In the genomic region with DNA sequence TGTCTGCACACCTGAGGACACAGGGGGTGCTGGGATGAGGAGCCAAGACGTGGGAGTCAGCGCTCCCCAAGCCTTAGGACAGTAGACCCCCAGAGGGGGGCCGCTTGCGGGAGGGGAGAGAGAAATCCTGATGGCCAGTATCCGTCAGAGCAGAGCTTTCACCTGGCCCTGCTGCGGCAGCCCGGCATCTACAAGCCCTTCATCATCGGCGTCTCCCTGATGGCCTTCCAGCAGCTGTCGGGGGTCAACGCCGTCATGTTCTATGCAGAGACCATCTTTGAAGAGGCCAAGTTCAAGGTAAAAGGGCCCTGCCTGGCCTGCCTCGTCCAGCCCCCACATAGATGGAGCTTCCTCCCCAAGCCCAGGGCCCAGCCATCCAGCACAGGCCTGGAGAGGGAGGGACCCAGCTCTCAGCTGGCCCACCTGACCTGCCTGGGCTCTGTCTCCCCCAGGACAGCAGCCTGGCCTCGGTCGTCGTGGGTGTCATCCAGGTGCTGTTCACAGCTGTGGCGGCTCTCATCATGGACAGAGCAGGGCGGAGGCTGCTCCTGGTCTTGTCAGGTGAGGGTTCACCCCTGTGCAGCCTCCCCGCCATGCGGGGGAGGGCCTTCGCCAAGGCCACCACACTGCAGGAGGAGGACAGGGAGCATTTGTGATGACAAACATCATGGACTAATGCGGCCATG, we compare ENCODE assay signal across 17 cellular contexts. TPM values are rescaled to one million over a fixed set of nuclear protein-coding genes. Genes with fewer than 3 reads are reported as not detected.
A peak's percentile ranks its signal among the peaks of the same experiment; 100 is the strongest.
DNase-seq lines count a peak whose midpoint lies in the region; ATAC-seq and TF ChIP-seq lines count a peak whose summit lies in the region.
"Had no signal": no experiment of that assay in that cellular context is flagged by ENCODE, and none has a peak within 500 bp of the region (broad histone marks: within the 10 kb centered on the region; RNA-seq: fewer than 3 reads in every experiment).

No MANE protein-coding gene starts in this region.

- H3K27me3 ChIP-seq in IMR-90 (ENCODE audit: control insufficient read depth, insufficient read depth, low read length) (no peaks in the 10 kb centered on the region), spleen (replicated peaks in 1 of 7) (peaks cover 0 to 5% (median 0%) of the 10 kb centered on the region in 7 donors)

- peaks cover 4% of the 10 kb centered on the region for H3K36me3 Mint-ChIP-seq in chondrocyte (ENCODE audit: low read depth)
- H3K36me3 Mint-ChIP-seq: CD8-positive, alpha-beta T cell had no signal

- ATAC-seq in IMR-90 (ENCODE audit: low read depth) (no peak), GM21390 (IDR thresholded peaks at IDR 0.05; ENCODE audit: unreplicated experiment) (no peak)
- ATAC-seq: CD8-positive, alpha-beta T cell; GM12878 had no signal

- no peak overlapping the region for H4K8ac ChIP-seq in IMR-90 (ENCODE audit: low read depth in 2 of 2, low read length in 2 of 2)

- no peak overlapping the region for H2BK5ac ChIP-seq in IMR-90 (ENCODE audit: low read depth, low read length, poor library complexity, severe bottlenecking)

- intact Hi-C loops in IMR-90 (cut with micrococcal nuclease) (no loop called here), spleen (cut with DNase I; ENCODE audit: low total_unique reads) (no loop called here)

- H3K4me1 Mint-ChIP-seq in chondrocyte (ENCODE audit: low read depth) = no peaks in the 10 kb centered on the region
- H3K4me1 Mint-ChIP-seq: B cell, H9 had no signal

- H3K14ac ChIP-seq in IMR-90 (replicated peaks; ENCODE audit: low read depth, low read length) = no peak overlapping the region

- no peak overlapping the region for H3K4me3 Mint-ChIP-seq in chondrocyte (ENCODE audit: unreplicated experiment)
- H3K4me3 Mint-ChIP-seq: B cell; CD8-positive, alpha-beta T cell; H9 had no signal

- POLR2A ChIA-PET in IMR-90 (lab: Charles Lee; ENCODE audit: unreplicated experiment) = no interaction called here

- no peaks in the 10 kb centered on the region for H3K9me3 Mint-ChIP-seq in chondrocyte (ENCODE audit: low read depth)
- H3K9me3 Mint-ChIP-seq: CD8-positive, alpha-beta T cell; H9 had no signal

- no peak overlapping the region for H3K27ac Mint-ChIP-seq in chondrocyte (ENCODE audit: unreplicated experiment)
- H3K27ac Mint-ChIP-seq: B cell; CD8-positive, alpha-beta T cell had no signal

- H3K4me3 ChIP-seq in IMR-90 (ENCODE audit: insufficient read depth, low read depth, low read length) = no peak overlapping the region
- no peak overlapping the region for H3K4me3 ChIP-seq in spleen
- H3K4me3 ChIP-seq: BLaER1 treated with 17β-estradiol and CSF1 and Interleukin-3, amounts not matched to agents 10 nM and 100 nM; GM12878 had no signal

- 96% methylated on average over 5 of the region's 22 CpGs; no CpG with 5 or more reads in 1 of the 2 experiments for WGBS in IMR-90 (ENCODE audit: extremely low coverage in 2 of 2, insufficient read length in 1 of 2), 2 experiments
- 86 to 98% (median 92%) methylated on average over 12 to 22 of the region's 22 CpGs for WGBS in spleen, 5 donors

- no peak overlapping the region for H2AK9ac ChIP-seq in IMR-90 (replicated peaks; ENCODE audit: low read depth, low read length, poor library complexity)

- H3K27ac ChIP-seq in IMR-90 (ENCODE audit: insufficient read depth, low read length) (no peak overlapping the region), spleen (no peak overlapping the region)
- H3K27ac ChIP-seq: BLaER1 treated with 17β-estradiol and CSF1 and Interleukin-3, amounts not matched to agents 10 nM and 100 nM; KMS-11 had no signal

- no peak overlapping the region for H2BK120ac ChIP-seq in IMR-90 (ENCODE audit: low read depth, low read length)

- H2BK15ac ChIP-seq in IMR-90 (ENCODE audit: low read depth, low read length) = no peak overlapping the region

- in situ Hi-C loops in IMR-90 (cut with MboI; ENCODE audit: low sequenced_read_pairs) = no loop called here

- peaks cover 0 to 4% of the 10 kb centered on the region in 2 experiments; a peak in 2 of 4 replicates for H3K79me1 ChIP-seq in IMR-90 (ENCODE audit: low read depth in 1 of 2, low read length in 2 of 2)

- dilution Hi-C loops in IMR-90 (cut with HindIII; ENCODE audit: low sequenced_read_pairs, unreplicated experiment) = no loop called here

- H3K4ac ChIP-seq in IMR-90 (ENCODE audit: low read depth, low read length) = no peak overlapping the region

- CTCF ChIA-PET in IMR-90 (lab: Yijun Ruan, JAX) = interaction anchor here (0.6 to 0.9 kb wide), 2 partner anchors 44 to 115 kb away, joined by 3 to 4 read pairs; no protein-coding TSS in a partner anchor

- TF ChIP-seq POLR2A in IMR-90 (IDR thresholded peaks at IDR 0.05; ENCODE audit: low read depth, low read length) = no peak
- TF ChIP-seq POLR2A in spleen (IDR thresholded peaks at IDR 0.05) = no peak

- H3K27me3 Mint-ChIP-seq in chondrocyte (ENCODE audit: low read depth) = no peaks in the 10 kb centered on the region
- H3K27me3 Mint-ChIP-seq: B cell had no signal

- H3K4me2 ChIP-seq in IMR-90 (ENCODE audit: low read depth, low read length) = no peak overlapping the region
- H3K4me2 ChIP-seq: BLaER1 treated with 17β-estradiol and CSF1 and Interleukin-3, amounts not matched to agents 10 nM and 100 nM; KMS-11 had no signal

- BruUV-seq in IMR-90 (replicated peaks; lab: Mats Ljungman, UMichigan) = no TSS peak

- H4K91ac ChIP-seq in IMR-90 (ENCODE audit: insufficient read depth, low read depth, low read length) = no peak overlapping the region

- H4K5ac ChIP-seq in IMR-90 (ENCODE audit: low read depth, low read length) = no peak overlapping the region

- H3K9ac ChIP-seq in IMR-90 (ENCODE audit: low read depth, low read length) = no peak overlapping the region
- H3K9ac ChIP-seq: BLaER1 treated with 17β-estradiol and CSF1 and Interleukin-3, amounts not matched to agents 10 nM and 100 nM; KMS-11 had no signal

- no peaks in the 10 kb centered on the region for H4K20me1 ChIP-seq in IMR-90 (ENCODE audit: insufficient read depth, low read length)

- no peak overlapping the region for H3K23ac ChIP-seq in IMR-90 (ENCODE audit: low read depth, low read length)

- H3K9me3 ChIP-seq in IMR-90 (ENCODE audit: control insufficient read depth, insufficient read depth, low read length) = no peaks in the 10 kb centered on the region
- no peaks in the 10 kb centered on the region for H3K9me3 ChIP-seq in spleen
- H3K9me3 ChIP-seq: BLaER1 treated with 17β-estradiol and CSF1 and Interleukin-3, amounts not matched to agents 10 nM and 100 nM had no signal

- DNase-seq in IMR-90 = no peak
- DNase-seq in chondrocyte (ENCODE audit: low spot score) = peak; percentile 87
- peak; percentile 58 for DNase-seq in spleen
- DNase-seq in HK-2 (ENCODE audit: unreplicated experiment) = no peak
- DNase-seq: Calu3; CD8-positive, alpha-beta T cell; DMS 273 treated with DMSO at 0.1 percent for 48 hours; DMS53; DND-41; EL; GOT3 had no signal

- H3K18ac ChIP-seq in IMR-90 (ENCODE audit: low read depth, low read length) = no peak overlapping the region

- H3K4me1 ChIP-seq in IMR-90 (ENCODE audit: control insufficient read depth, insufficient read depth, low read length) = no peaks in the 10 kb centered on the region; the same call in 1 of the 2 replicates
- peaks cover 0 to 9% (median 3%) of the 10 kb centered on the region in 6 donors for H3K4me1 ChIP-seq in spleen

- H3K56ac ChIP-seq in IMR-90 (ENCODE audit: extremely low read depth, insufficient read depth, low read length) = no peak overlapping the region

- H3K36me3 ChIP-seq in IMR-90 (ENCODE audit: control insufficient read depth, insufficient read depth, low read length) (peaks cover 8% of the 10 kb centered on the region; the same call in 1 of the 2 replicates), spleen (peaks cover 0 to 81% (median 15%) of the 10 kb centered on the region in 6 donors)

- H3K9me1 ChIP-seq in IMR-90 (ENCODE audit: insufficient read depth, low read length) = peaks cover 6% of the 10 kb centered on the region; the same call in 1 of the 2 replicates

- H2BK20ac ChIP-seq in IMR-90 (ENCODE audit: low read depth, low read length) = no peak overlapping the region

- no peak for TF ChIP-seq CTCF in IMR-90 (conservative IDR thresholded peaks at IDR 0.05; ENCODE audit: low read depth, low read length)
- no peak for TF ChIP-seq CTCF in chondrocyte (IDR thresholded peaks at IDR 0.05)
- no peak for TF ChIP-seq CTCF in spleen (IDR thresholded peaks at IDR 0.05 in 8 of 11, conservative IDR thresholded peaks at IDR 0.05 in 3 of 11)

- peak overlapping the region; percentile 32 for H2AFZ ChIP-seq in IMR-90 (replicated peaks; ENCODE audit: low read length, poor library complexity)

- no peak for TF ChIP-seq RAD21 in IMR-90 (IDR thresholded peaks at IDR 0.05; ENCODE audit: low read length)

- H2AK5ac ChIP-seq in IMR-90 (ENCODE audit: low read depth, low read length) = no peak overlapping the region

TF ChIP-seq in IMR-90, 13 proteins besides CTCF, POLR2A, EP300 and RAD21 (continues in another document):
- TF ChIP-seq MAZ (IDR thresholded peaks at IDR 0.05; ENCODE audit: borderline replicate concordance, low read depth, low read length) (no peak), FOS (IDR thresholded peaks at IDR 0.05; ENCODE audit: low read depth, low read length) (no peak)

RNA-seq across cellular contexts. Expression of gene SLC2A8, which starts 6.7 kb away (rescaled TPM):
- total RNA-seq in IMR-90 (2012; rRNA removed) = 6.4 and 9.0 TPM in 2 replicates
- polyA plus RNA-seq in IMR-90 (2012; rRNA removed) = 12.0 and 13.2 TPM in 2 replicates
- polyA plus RNA-seq in IMR-90 (2012; cell fraction: cytosol; rRNA removed) = 4.0 and 12.6 TPM in 2 replicates
- 17.6 and 48.8 TPM in 2 replicates for polyA plus RNA-seq in IMR-90 (2012; cell fraction: nucleus; rRNA removed; ENCODE audit: low replicate concordance)
- 14.1 to 16.4 TPM (median 15.3 TPM) in 3 replicates for total RNA-seq in chondrocyte
- 10 to 100 TPM; 16.8 to 32.0 (median 23.0) TPM for total RNA-seq in spleen
- polyA plus RNA-seq in spleen = 10 to 100 TPM; 10.0 to 18.3 (median 14.5) TPM

RNA-seq across cellular contexts. Expression of gene ZNF79, which starts 20.5 kb away (rescaled TPM):
- total RNA-seq in IMR-90 (2012; rRNA removed) (13.9 and 15.4 TPM in 2 replicates), chondrocyte (7.9 to 9.0 TPM (median 8.3 TPM) in 3 replicates), spleen (10 to 100 TPM; 10.4 to 14.7 (median 12.7) TPM)
- polyA plus RNA-seq in IMR-90 (2012; rRNA removed) (5.3 and 5.6 TPM in 2 replicates), spleen (1 to 10 TPM; 2.3 to 4.1 (median 3.8) TPM)
- 2.4 and 4.0 TPM in 2 replicates for polyA plus RNA-seq in IMR-90 (2012; cell fraction: cytosol; rRNA removed)
- 9.5 and 14.4 TPM in 2 replicates for polyA plus RNA-seq in IMR-90 (2012; cell fraction: nucleus; rRNA removed; ENCODE audit: low replicate concordance)

RNA-seq across cellular contexts. Expression of gene RPL12, which starts 47.6 kb away (rescaled TPM):
- total RNA-seq in IMR-90 (2012; rRNA removed) = 1,864 and 2,290 TPM in 2 replicates
- polyA plus RNA-seq in IMR-90 (2012; rRNA removed) = 2,087 and 2,379 TPM in 2 replicates
- 1,664 and 3,657 TPM in 2 replicates for polyA plus RNA-seq in IMR-90 (2012; cell fraction: cytosol; rRNA removed)
- polyA plus RNA-seq in IMR-90 (2012; cell fraction: nucleus; rRNA removed; ENCODE audit: low replicate concordance) = 762 and 905 TPM in 2 replicates
- 834 to 848 TPM (median 848 TPM) in 3 replicates for total RNA-seq in chondrocyte
- 1,000 to 10,000 TPM; 1,013 to 2,248 (median 1,247) TPM for total RNA-seq in spleen
- polyA plus RNA-seq in spleen = 1,000 to 10,000 TPM; 5,054 to 9,017 (median 7,616) TPM

RNA-seq across cellular contexts. Expression of gene LRSAM1, which starts 47.7 kb away (rescaled TPM):
- total RNA-seq in IMR-90 (2012; rRNA removed) (3.0 and 3.3 TPM in 2 replicates), chondrocyte (25.6 to 29.3 TPM (median 27.5 TPM) in 3 replicates), spleen (10 to 100 TPM; 18.3 to 29.7 (median 24.5) TPM)
- polyA plus RNA-seq in IMR-90 (2012; rRNA removed) (8.0 and 9.3 TPM in 2 replicates), spleen (10 to 100 TPM; 13.5 to 32.1 (median 26.0) TPM)
- 8.0 and 10.1 TPM in 2 replicates for polyA plus RNA-seq in IMR-90 (2012; cell fraction: cytosol; rRNA removed)
- polyA plus RNA-seq in IMR-90 (2012; cell fraction: nucleus; rRNA removed; ENCODE audit: low replicate concordance) = 29.5 and 53.3 TPM in 2 replicates

Comparison
In these comparisons a context has a peak if more than half of its experiments do, and no peak if none do; other contexts are left out.
1. DNase-seq: peak in chondrocyte (single experiment) and spleen (single experiment); none in IMR-90 (single experiment) and HK-2 (single experiment).